ENCODE assay signal across 1 cellular context in genomic region chr1:206579747-206580437, GRCh38.
TF ChIP-seq lines count a peak whose summit lies in the region.

No MANE protein-coding gene starts in this region.

TF ChIP-seq in GM12878, 131 proteins besides CTCF, POLR2A, EP300 and RAD21 (continued from another document and continues in another):
- TF ChIP-seq, protein P1, sequence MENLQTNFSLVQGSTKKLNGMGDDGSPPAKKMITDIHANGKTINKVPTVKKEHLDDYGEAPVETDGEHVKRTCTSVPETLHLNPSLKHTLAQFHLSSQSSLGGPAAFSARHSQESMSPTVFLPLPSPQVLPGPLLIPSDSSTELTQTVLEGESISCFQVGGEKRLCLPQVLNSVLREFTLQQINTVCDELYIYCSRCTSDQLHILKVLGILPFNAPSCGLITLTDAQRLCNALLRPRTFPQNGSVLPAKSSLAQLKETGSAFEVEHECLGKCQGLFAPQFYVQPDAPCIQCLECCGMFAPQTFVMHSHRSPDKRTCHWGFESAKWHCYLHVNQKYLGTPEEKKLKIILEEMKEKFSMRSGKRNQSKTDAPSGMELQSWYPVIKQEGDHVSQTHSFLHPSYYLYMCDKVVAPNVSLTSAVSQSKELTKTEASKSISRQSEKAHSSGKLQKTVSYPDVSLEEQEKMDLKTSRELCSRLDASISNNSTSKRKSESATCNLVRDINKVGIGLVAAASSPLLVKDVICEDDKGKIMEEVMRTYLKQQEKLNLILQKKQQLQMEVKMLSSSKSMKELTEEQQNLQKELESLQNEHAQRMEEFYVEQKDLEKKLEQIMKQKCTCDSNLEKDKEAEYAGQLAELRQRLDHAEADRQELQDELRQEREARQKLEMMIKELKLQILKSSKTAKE (IDR thresholded peaks at IDR 0.05; ENCODE audit: low read depth, poor library complexity, severe bottlenecking): peak; percentile 48
- peak; percentile 95 for TF ChIP-seq IKZF1 (conservative IDR thresholded peaks at IDR 0.05)
- TF ChIP-seq NR2F1 (conservative IDR thresholded peaks at IDR 0.05): peak; percentile 78
- peak; percentile 69; the same call in 1 of the 2 replicates for TF ChIP-seq MTA3 (IDR thresholded peaks at IDR 0.05; ENCODE audit: borderline replicate concordance, low read length)
- TF ChIP-seq SMARCA5 (IDR thresholded peaks at IDR 0.05): peak; percentile 75
- TF ChIP-seq ZNF687 (IDR thresholded peaks at IDR 0.05): peak; percentile 97
- TF ChIP-seq, protein P2, sequence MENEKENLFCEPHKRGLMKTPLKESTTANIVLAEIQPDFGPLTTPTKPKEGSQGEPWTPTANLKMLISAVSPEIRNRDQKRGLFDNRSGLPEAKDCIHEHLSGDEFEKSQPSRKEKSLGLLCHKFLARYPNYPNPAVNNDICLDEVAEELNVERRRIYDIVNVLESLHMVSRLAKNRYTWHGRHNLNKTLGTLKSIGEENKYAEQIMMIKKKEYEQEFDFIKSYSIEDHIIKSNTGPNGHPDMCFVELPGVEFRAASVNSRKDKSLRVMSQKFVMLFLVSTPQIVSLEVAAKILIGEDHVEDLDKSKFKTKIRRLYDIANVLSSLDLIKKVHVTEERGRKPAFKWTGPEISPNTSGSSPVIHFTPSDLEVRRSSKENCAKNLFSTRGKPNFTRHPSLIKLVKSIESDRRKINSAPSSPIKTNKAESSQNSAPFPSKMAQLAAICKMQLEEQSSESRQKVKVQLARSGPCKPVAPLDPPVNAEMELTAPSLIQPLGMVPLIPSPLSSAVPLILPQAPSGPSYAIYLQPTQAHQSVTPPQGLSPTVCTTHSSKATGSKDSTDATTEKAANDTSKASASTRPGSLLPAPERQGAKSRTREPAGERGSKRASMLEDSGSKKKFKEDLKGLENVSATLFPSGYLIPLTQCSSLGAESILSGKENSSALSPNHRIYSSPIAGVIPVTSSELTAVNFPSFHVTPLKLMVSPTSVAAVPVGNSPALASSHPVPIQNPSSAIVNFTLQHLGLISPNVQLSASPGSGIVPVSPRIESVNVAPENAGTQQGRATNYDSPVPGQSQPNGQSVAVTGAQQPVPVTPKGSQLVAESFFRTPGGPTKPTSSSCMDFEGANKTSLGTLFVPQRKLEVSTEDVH (IDR thresholded peaks at IDR 0.05; ENCODE audit: low read depth, partially characterized antibody): peak; percentile 92
- TF ChIP-seq CREB1 (IDR thresholded peaks at IDR 0.05; ENCODE audit: low read depth): peak; percentile 95
- TF ChIP-seq, protein P3, sequence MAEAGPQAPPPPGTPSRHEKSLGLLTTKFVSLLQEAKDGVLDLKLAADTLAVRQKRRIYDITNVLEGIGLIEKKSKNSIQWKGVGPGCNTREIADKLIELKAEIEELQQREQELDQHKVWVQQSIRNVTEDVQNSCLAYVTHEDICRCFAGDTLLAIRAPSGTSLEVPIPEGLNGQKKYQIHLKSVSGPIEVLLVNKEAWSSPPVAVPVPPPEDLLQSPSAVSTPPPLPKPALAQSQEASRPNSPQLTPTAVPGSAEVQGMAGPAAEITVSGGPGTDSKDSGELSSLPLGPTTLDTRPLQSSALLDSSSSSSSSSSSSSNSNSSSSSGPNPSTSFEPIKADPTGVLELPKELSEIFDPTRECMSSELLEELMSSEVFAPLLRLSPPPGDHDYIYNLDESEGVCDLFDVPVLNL (IDR thresholded peaks at IDR 0.05; ENCODE audit: low read depth, low read length): no peak
- TF ChIP-seq TCF3 (IDR thresholded peaks at IDR 0.05; ENCODE audit: borderline replicate concordance, insufficient read depth, low read depth, low read length): no peak
- TF ChIP-seq DPF2 (IDR thresholded peaks at IDR 0.05): peak; percentile 89
- TF ChIP-seq, protein P4, sequence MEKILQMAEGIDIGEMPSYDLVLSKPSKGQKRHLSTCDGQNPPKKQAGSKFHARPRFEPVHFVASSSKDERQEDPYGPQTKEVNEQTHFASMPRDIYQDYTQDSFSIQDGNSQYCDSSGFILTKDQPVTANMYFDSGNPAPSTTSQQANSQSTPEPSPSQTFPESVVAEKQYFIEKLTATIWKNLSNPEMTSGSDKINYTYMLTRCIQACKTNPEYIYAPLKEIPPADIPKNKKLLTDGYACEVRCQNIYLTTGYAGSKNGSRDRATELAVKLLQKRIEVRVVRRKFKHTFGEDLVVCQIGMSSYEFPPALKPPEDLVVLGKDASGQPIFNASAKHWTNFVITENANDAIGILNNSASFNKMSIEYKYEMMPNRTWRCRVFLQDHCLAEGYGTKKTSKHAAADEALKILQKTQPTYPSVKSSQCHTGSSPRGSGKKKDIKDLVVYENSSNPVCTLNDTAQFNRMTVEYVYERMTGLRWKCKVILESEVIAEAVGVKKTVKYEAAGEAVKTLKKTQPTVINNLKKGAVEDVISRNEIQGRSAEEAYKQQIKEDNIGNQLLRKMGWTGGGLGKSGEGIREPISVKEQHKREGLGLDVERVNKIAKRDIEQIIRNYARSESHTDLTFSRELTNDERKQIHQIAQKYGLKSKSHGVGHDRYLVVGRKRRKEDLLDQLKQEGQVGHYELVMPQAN (conservative IDR thresholded peaks at IDR 0.05): no peak
- peak; percentile 95 for TF ChIP-seq ATF7 (IDR thresholded peaks at IDR 0.05; ENCODE audit: low read depth)
- TF ChIP-seq BCL11A (IDR thresholded peaks at IDR 0.05; ENCODE audit: low read depth, low read length): peak; percentile 75
- TF ChIP-seq MEF2B (IDR thresholded peaks at IDR 0.05; ENCODE audit: partially characterized antibody, poor library complexity, severe bottlenecking): peak; percentile 29
- TF ChIP-seq MTA2 (IDR thresholded peaks at IDR 0.05; ENCODE audit: low read depth): peak; percentile 70
- TF ChIP-seq HCFC1 (IDR thresholded peaks at IDR 0.05; ENCODE audit: low read length): no peak
- TF ChIP-seq HDGF (IDR thresholded peaks at IDR 0.05): peak; percentile 91; the same call in 1 of the 2 replicates
- TF ChIP-seq HSF1 (IDR thresholded peaks at IDR 0.05; ENCODE audit: low read depth, low read length): peak; percentile 91
- TF ChIP-seq TCF12 (IDR thresholded peaks at IDR 0.05; ENCODE audit: low read depth, low read length): peak; percentile 63; the same call in 1 of the 2 replicates
- peak; percentile 91 to 95 for TF ChIP-seq IKZF2 (IDR thresholded peaks at IDR 0.05)
- TF ChIP-seq, protein P5, sequence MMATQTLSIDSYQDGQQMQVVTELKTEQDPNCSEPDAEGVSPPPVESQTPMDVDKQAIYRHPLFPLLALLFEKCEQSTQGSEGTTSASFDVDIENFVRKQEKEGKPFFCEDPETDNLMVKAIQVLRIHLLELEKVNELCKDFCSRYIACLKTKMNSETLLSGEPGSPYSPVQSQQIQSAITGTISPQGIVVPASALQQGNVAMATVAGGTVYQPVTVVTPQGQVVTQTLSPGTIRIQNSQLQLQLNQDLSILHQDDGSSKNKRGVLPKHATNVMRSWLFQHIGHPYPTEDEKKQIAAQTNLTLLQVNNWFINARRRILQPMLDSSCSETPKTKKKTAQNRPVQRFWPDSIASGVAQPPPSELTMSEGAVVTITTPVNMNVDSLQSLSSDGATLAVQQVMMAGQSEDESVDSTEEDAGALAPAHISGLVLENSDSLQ (IDR thresholded peaks at IDR 0.05): peak; percentile 62
- TF ChIP-seq SPI1 (IDR thresholded peaks at IDR 0.05; ENCODE audit: borderline replicate concordance, insufficient read depth, low read depth, low read length): peak; percentile 93
- TF ChIP-seq CBFB (IDR thresholded peaks at IDR 0.05; ENCODE audit: low read depth): peak; percentile 82; the same call in 1 of the 2 replicates
- peak; percentile 68; the same call in 1 of the 2 replicates for TF ChIP-seq NFIC (IDR thresholded peaks at IDR 0.05; ENCODE audit: low read depth, low read length)
- TF ChIP-seq, protein P6, sequence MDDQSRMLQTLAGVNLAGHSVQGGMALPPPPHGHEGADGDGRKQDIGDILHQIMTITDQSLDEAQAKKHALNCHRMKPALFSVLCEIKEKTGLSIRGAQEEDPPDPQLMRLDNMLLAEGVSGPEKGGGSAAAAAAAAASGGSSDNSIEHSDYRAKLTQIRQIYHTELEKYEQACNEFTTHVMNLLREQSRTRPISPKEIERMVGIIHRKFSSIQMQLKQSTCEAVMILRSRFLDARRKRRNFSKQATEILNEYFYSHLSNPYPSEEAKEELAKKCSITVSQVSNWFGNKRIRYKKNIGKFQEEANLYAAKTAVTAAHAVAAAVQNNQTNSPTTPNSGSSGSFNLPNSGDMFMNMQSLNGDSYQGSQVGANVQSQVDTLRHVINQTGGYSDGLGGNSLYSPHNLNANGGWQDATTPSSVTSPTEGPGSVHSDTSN (IDR thresholded peaks at IDR 0.05; ENCODE audit: insufficient replicate concordance, low read depth, low read length): peak; percentile 26
- TF ChIP-seq ZNF274 (IDR thresholded peaks at IDR 0.05; ENCODE audit: insufficient read depth, insufficient read length): no peak
- peak; percentile 90; the same call in 1 of the 2 replicates for TF ChIP-seq NBN (IDR thresholded peaks at IDR 0.05)
- TF ChIP-seq RUNX3 (IDR thresholded peaks at IDR 0.05; ENCODE audit: low read length): peak; percentile 96
- TF ChIP-seq, protein P7, sequence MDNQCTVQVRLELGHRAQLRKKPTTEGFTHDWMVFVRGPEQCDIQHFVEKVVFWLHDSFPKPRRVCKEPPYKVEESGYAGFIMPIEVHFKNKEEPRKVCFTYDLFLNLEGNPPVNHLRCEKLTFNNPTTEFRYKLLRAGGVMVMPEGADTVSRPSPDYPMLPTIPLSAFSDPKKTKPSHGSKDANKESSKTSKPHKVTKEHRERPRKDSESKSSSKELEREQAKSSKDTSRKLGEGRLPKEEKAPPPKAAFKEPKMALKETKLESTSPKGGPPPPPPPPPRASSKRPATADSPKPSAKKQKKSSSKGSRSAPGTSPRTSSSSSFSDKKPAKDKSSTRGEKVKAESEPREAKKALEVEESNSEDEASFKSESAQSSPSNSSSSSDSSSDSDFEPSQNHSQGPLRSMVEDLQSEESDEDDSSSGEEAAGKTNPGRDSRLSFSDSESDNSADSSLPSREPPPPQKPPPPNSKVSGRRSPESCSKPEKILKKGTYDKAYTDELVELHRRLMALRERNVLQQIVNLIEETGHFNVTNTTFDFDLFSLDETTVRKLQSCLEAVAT (IDR thresholded peaks at IDR 0.05): peak; percentile 75
- peak; percentile 62; the same call in 1 of the 2 replicates for TF ChIP-seq PAX5 (IDR thresholded peaks at IDR 0.05; ENCODE audit: borderline replicate concordance, low read depth, low read length)
- 0 out of 2 replicates have a peak, but pooled peaks have one; percentile 55 for TF ChIP-seq LARP7 (IDR thresholded peaks at IDR 0.05)
- peak; percentile 39; the same call in 1 of the 2 replicates for TF ChIP-seq CHD2 (IDR thresholded peaks at IDR 0.05; ENCODE audit: borderline replicate concordance, low read depth, low read length)
- TF ChIP-seq, protein P8, sequence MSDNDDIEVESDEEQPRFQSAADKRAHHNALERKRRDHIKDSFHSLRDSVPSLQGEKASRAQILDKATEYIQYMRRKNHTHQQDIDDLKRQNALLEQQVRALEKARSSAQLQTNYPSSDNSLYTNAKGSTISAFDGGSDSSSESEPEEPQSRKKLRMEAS (IDR thresholded peaks at IDR 0.05; ENCODE audit: low read depth, low read length): peak; percentile 32; the same call in 1 of the 2 replicates
- TF ChIP-seq BHLHE40 (IDR thresholded peaks at IDR 0.05; ENCODE audit: borderline replicate concordance in 1 of 2, low read depth in 2 of 2, low read length in 1 of 2): peak; percentile 57 to 74
- peak; percentile 74; the same call in 1 of the 2 replicates for TF ChIP-seq IRF4 (IDR thresholded peaks at IDR 0.05; ENCODE audit: low read depth, low read length)
- no peak for TF ChIP-seq NR2C2 (IDR thresholded peaks at IDR 0.05; ENCODE audit: borderline replicate concordance, control insufficient read depth, insufficient read length, low read depth)
- TF ChIP-seq, protein P9, sequence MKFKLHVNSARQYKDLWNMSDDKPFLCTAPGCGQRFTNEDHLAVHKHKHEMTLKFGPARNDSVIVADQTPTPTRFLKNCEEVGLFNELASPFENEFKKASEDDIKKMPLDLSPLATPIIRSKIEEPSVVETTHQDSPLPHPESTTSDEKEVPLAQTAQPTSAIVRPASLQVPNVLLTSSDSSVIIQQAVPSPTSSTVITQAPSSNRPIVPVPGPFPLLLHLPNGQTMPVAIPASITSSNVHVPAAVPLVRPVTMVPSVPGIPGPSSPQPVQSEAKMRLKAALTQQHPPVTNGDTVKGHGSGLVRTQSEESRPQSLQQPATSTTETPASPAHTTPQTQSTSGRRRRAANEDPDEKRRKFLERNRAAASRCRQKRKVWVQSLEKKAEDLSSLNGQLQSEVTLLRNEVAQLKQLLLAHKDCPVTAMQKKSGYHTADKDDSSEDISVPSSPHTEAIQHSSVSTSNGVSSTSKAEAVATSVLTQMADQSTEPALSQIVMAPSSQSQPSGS (IDR thresholded peaks at IDR 0.05; ENCODE audit: low read length): peak; percentile 83
- 0 out of 2 replicates have a peak, but pooled peaks have one; percentile 57 for TF ChIP-seq JUND (IDR thresholded peaks at IDR 0.05; ENCODE audit: low read depth, low read length)
- TF ChIP-seq KLF5 (IDR thresholded peaks at IDR 0.05; ENCODE audit: partially characterized antibody): no peak
- TF ChIP-seq TBL1XR1 (IDR thresholded peaks at IDR 0.05; ENCODE audit: low read depth, low read length): no peak
- TF ChIP-seq EED (IDR thresholded peaks at IDR 0.05; ENCODE audit: low read depth): peak; percentile 94
